Comparison of ENCODE assay signal across 8 cellular contexts in genomic region chr19:42092350-42092749, GRCh38. TPM values are rescaled to one million over a fixed set of nuclear protein-coding genes. Genes with fewer than 3 reads are reported as not detected.
DNase-seq lines count a peak whose midpoint lies in the region; ATAC-seq and TF ChIP-seq lines count a peak whose summit lies in the region.

No MANE protein-coding gene starts in this region.

- H3K9me3 Mint-ChIP-seq in stimulated activated effector memory CD8-positive, alpha-beta T cell treated with anti-CD3 and anti-CD28 coated beads, Interleukin-12 subunit alpha, Interleukin-12 subunit beta, amount 100 ng/mL, for 72 hours, result no peaks in the 10 kb centered on the region

- no peak overlapping the region for H3K4me3 ChIP-seq in fibroblast of villous mesenchyme (ENCODE audit: low read depth, low read length)

- peak; percentile 36 for DNase-seq in NCI-H345 (lab: John Stamatoyannopoulos, UW)
- no peak for DNase-seq in NCI-H345 treated with DMSO at 0.1 percent for 48 hours (lab: John Stamatoyannopoulos, UW; ENCODE audit: unreplicated experiment)
- peak; percentile 43 for DNase-seq in NCI-H187 treated with DMSO at 0.1 percent for 48 hours (lab: John Stamatoyannopoulos, UW)
- DNase-seq in activated CD4-positive, alpha-beta T cell treated with anti-CD3 and anti-CD28 coated beads, Interleukin-2, amount 50 U/mL, for 4 hours, result peak; percentile 12 to 19
- DNase-seq in fibroblast of villous mesenchyme (ENCODE audit: low read depth), result no peak
- peak in 1 of 2 donors; percentile 64 for DNase-seq in stimulated activated effector memory CD8-positive, alpha-beta T cell treated with anti-CD3 and anti-CD28 coated beads, Interleukin-12 subunit alpha, Interleukin-12 subunit beta, amount 100 ng/mL, for 72 hours (ENCODE audit: low spot score in 2 of 2)
- no peak for DNase-seq in AG20443 (ENCODE audit: low spot score)

- peak; percentile 53 for TF ChIP-seq CTCF in fibroblast of villous mesenchyme (IDR thresholded peaks at IDR 0.05; ENCODE audit: insufficient read depth, low read depth, low read length)

- H3K4me3 Mint-ChIP-seq in stimulated activated effector memory CD8-positive, alpha-beta T cell treated with anti-CD3 and anti-CD28 coated beads, Interleukin-12 subunit alpha, Interleukin-12 subunit beta, amount 100 ng/mL, for 72 hours, result no peak overlapping the region

- H3K4me1 Mint-ChIP-seq in stimulated activated effector memory CD8-positive, alpha-beta T cell treated with anti-CD3 and anti-CD28 coated beads, Interleukin-12 subunit alpha, Interleukin-12 subunit beta, amount 100 ng/mL, for 72 hours, result peaks cover 55% of the 10 kb centered on the region

- ATAC-seq in stimulated activated effector memory CD8-positive, alpha-beta T cell treated with anti-CD3 and anti-CD28 coated beads, Interleukin-12 subunit alpha, Interleukin-12 subunit beta, amount 100 ng/mL, for 72 hours, result peak; percentile 62
- no peak for ATAC-seq in GM18867 (IDR thresholded peaks at IDR 0.05; ENCODE audit: unreplicated experiment)

- H3K36me3 Mint-ChIP-seq in stimulated activated effector memory CD8-positive, alpha-beta T cell treated with anti-CD3 and anti-CD28 coated beads, Interleukin-12 subunit alpha, Interleukin-12 subunit beta, amount 100 ng/mL, for 72 hours, result peaks cover 91% of the 10 kb centered on the region

- H3K27ac Mint-ChIP-seq in stimulated activated effector memory CD8-positive, alpha-beta T cell treated with anti-CD3 and anti-CD28 coated beads, Interleukin-12 subunit alpha, Interleukin-12 subunit beta, amount 100 ng/mL, for 72 hours, result no peak overlapping the region

RNA-seq across cellular contexts. Expression of gene ZNF574, which starts 16.4 kb away (rescaled TPM):
- 13.5 and 19.0 TPM in 2 replicates for total RNA-seq in fibroblast of villous mesenchyme

RNA-seq across cellular contexts. Expression of gene GRIK5, which starts 22.3 kb away (rescaled TPM):
- total RNA-seq in fibroblast of villous mesenchyme, result not detected in 2 replicates

RNA-seq across cellular contexts. Expression of gene POU2F2, which starts 39.9 kb away (rescaled TPM):
- total RNA-seq in fibroblast of villous mesenchyme, result 1.3 and 1.9 TPM in 2 replicates

Comparison
In these comparisons a context has a peak if more than half of its experiments do, and no peak if none do; other contexts are left out.
1. DNase-seq: peak in NCI-H345 (single experiment), NCI-H187 treated with DMSO at 0.1 percent for 48 hours (single experiment) and activated CD4-positive, alpha-beta T cell treated with anti-CD3 and anti-CD28 coated beads, Interleukin-2, amount 50 U/mL, for 4 hours (2 of 2); none in NCI-H345 treated with DMSO at 0.1 percent for 48 hours (single experiment), fibroblast of villous mesenchyme (single experiment) and AG20443 (single experiment).